16 cellular contexts compared by ENCODE assay signal in the genomic region with DNA sequence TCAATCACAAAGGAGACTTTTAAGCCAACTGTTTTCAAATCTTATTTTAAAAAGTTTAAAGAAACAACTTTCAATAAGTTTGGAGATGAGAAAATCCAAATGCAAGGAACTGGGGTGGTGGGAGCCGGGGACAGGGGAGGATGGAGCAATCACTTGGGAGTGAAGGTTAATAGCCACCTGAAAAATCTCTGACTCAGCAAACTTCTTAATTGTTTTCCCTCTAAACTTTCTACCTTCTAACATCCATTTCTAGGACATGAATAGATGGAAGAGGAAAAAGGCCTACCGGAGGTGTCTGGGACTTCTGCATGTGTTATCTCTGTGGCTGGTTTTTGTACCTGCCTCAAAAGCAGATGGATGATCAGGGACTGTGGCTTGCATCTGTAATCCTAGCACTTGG.
DNase-seq lines count a peak whose midpoint lies in the region; ATAC-seq, FAIRE-seq and TF ChIP-seq lines count a peak whose summit lies in the region.
"Had no signal": no experiment of that assay in that cellular context is flagged by ENCODE, and none has a peak within 500 bp of the region (broad histone marks: within the 10 kb centered on the region; RNA-seq: fewer than 3 reads in every experiment).

No MANE protein-coding gene starts in this region.

- ATAC-seq in heart right ventricle, result no peak
- ATAC-seq in GM21423 (IDR thresholded peaks at IDR 0.05; ENCODE audit: unreplicated experiment), result no peak

- H3K9me3 Mint-ChIP-seq in astrocyte (ENCODE audit: unreplicated experiment), result no peaks in the 10 kb centered on the region
- H3K9me3 Mint-ChIP-seq in osteocyte (ENCODE audit: unreplicated experiment), result peaks cover 15% of the 10 kb centered on the region
- no peaks in the 10 kb centered on the region for H3K9me3 Mint-ChIP-seq in activated T-helper 2 cell treated with anti-CD3 and anti-CD28 coated beads, Interferon-gamma antibody, Interleukin-2, Interleukin-4, amounts not matched to agents 10 μg/mL and 5 μg/mL and 100 μg/mL, durations not matched to agents 14 hours and 24 hours and 36 hours

- no peak overlapping the region for H3K4me3 Mint-ChIP-seq in astrocyte (ENCODE audit: unreplicated experiment)
- no peak overlapping the region for H3K4me3 Mint-ChIP-seq in osteocyte (ENCODE audit: unreplicated experiment)
- H3K4me3 Mint-ChIP-seq in activated T-helper 2 cell treated with anti-CD3 and anti-CD28 coated beads, Interferon-gamma antibody, Interleukin-2, Interleukin-4, amounts not matched to agents 10 μg/mL and 5 μg/mL and 100 μg/mL, durations not matched to agents 14 hours and 24 hours and 36 hours (ENCODE audit: low read depth), result no peak overlapping the region

- no peaks in the 10 kb centered on the region for H3K36me3 Mint-ChIP-seq in astrocyte (ENCODE audit: low read depth, unreplicated experiment)
- no peaks in the 10 kb centered on the region for H3K36me3 Mint-ChIP-seq in osteocyte (ENCODE audit: unreplicated experiment)
- no peaks in the 10 kb centered on the region for H3K36me3 Mint-ChIP-seq in activated T-helper 2 cell treated with anti-CD3 and anti-CD28 coated beads, Interferon-gamma antibody, Interleukin-2, Interleukin-4, amounts not matched to agents 10 μg/mL and 5 μg/mL and 100 μg/mL, durations not matched to agents 14 hours and 24 hours and 36 hours (ENCODE audit: low read depth)
- H3K36me3 Mint-ChIP-seq: CD4-positive, CD25-positive, alpha-beta regulatory T cell had no signal

- H3K27me3 ChIP-seq in left ventricle myocardium inferior (ENCODE audit: low read depth) (no peaks in the 10 kb centered on the region), heart right ventricle (no peaks in the 10 kb centered on the region), astrocyte (ENCODE audit: insufficient read depth, low read length) (no peaks in the 10 kb centered on the region), tibial artery (no peaks in the 10 kb centered on the region)
- H3K27me3 ChIP-seq: BLaER1 treated with 17β-estradiol and CSF1 and Interleukin-3, amounts not matched to agents 10 nM and 100 nM had no signal

- no peaks in the 10 kb centered on the region for H3K79me2 ChIP-seq in astrocyte (ENCODE audit: insufficient read depth, low read length)

- no peak overlapping the region for H2AFZ ChIP-seq in astrocyte (ENCODE audit: low read depth, low read length)
- H2AFZ ChIP-seq: GM23248 had no signal

- no peak for DNase-seq in left ventricle myocardium inferior
- no peak for DNase-seq in heart right ventricle
- no peak for DNase-seq in astrocyte (ENCODE audit: low read depth)
- DNase-seq in osteocyte (ENCODE audit: extremely low spot score, unreplicated experiment), result no peak
- no peak for DNase-seq in tibial artery
- DNase-seq in activated T-helper 2 cell treated with anti-CD3 and anti-CD28 coated beads, Interferon-gamma antibody, Interleukin-2, Interleukin-4, amounts not matched to agents 10 μg/mL and 5 μg/mL and 100 μg/mL, durations not matched to agents 14 hours and 24 hours and 36 hours (ENCODE audit: low spot score), result no peak
- DNase-seq in GM19238 (ENCODE audit: insufficient read length, low spot score), result no peak
- DNase-seq: 8988T; ACHN; Calu3; CD4-positive, CD25-positive, alpha-beta regulatory T cell; DMS 273 treated with DMSO at 0.1 percent for 48 hours; H7 had no signal

- H3K27ac ChIP-seq in left ventricle myocardium inferior (replicated peaks) (peak overlapping the region; percentile 71), heart right ventricle (peak overlapping the region in 2 of 10 donors; percentile 31 to 43), astrocyte (ENCODE audit: low read depth, low read length) (no peak overlapping the region), tibial artery (peak overlapping the region; percentile 15 to 42)
- H3K27ac ChIP-seq: BLaER1 treated with 17β-estradiol and CSF1 and Interleukin-3, amounts not matched to agents 10 nM and 100 nM; GM23248 had no signal

- TF ChIP-seq CTCF in left ventricle myocardium inferior (IDR thresholded peaks at IDR 0.05; ENCODE audit: borderline replicate concordance) (no peak), heart right ventricle (IDR thresholded peaks at IDR 0.05) (no peak), astrocyte (IDR thresholded peaks at IDR 0.05; ENCODE audit: insufficient read depth, low read depth, low read length) (no peak), osteocyte (IDR thresholded peaks at IDR 0.05) (no peak), tibial artery (IDR thresholded peaks at IDR 0.05) (no peak)

- no peak overlapping the region for H3K9ac ChIP-seq in astrocyte (ENCODE audit: low read length)
- H3K9ac ChIP-seq: BLaER1 treated with 17β-estradiol and CSF1 and Interleukin-3, amounts not matched to agents 10 nM and 100 nM; GM23248 had no signal

- H3K4me1 ChIP-seq in left ventricle myocardium inferior, result peaks cover 32% of the 10 kb centered on the region
- peaks cover 7 to 53% (median 25%) of the 10 kb centered on the region in 9 donors for H3K4me1 ChIP-seq in heart right ventricle
- H3K4me1 ChIP-seq in astrocyte (ENCODE audit: insufficient read depth, low read length), result no peaks in the 10 kb centered on the region
- H3K4me1 ChIP-seq in tibial artery, result peaks cover 0 to 69% (median 43%) of the 10 kb centered on the region in 4 donors

- intact Hi-C loops in left ventricle myocardium inferior (cut with micrococcal nuclease), result no loop called here
- intact Hi-C loops in heart right ventricle (cut with DNase I), result no loop called here
- intact Hi-C loops in tibial artery (cut with DNase I; ENCODE audit: low total_unique reads), result no loop called here
- intact Hi-C loops in activated T-helper 2 cell treated with anti-CD3 and anti-CD28 coated beads, Interferon-gamma antibody, Interleukin-2, Interleukin-4, amounts not matched to agents 10 μg/mL and 5 μg/mL and 100 μg/mL, durations not matched to agents 14 hours and 24 hours and 36 hours (cut with micrococcal nuclease), result no loop called here

- peak overlapping the region; percentile 86 for H3K27ac Mint-ChIP-seq in astrocyte (ENCODE audit: unreplicated experiment)
- H3K27ac Mint-ChIP-seq in osteocyte (ENCODE audit: unreplicated experiment), result peak overlapping the region; percentile 92
- no peak overlapping the region for H3K27ac Mint-ChIP-seq in activated T-helper 2 cell treated with anti-CD3 and anti-CD28 coated beads, Interferon-gamma antibody, Interleukin-2, Interleukin-4, amounts not matched to agents 10 μg/mL and 5 μg/mL and 100 μg/mL, durations not matched to agents 14 hours and 24 hours and 36 hours
- H3K27ac Mint-ChIP-seq: CD4-positive, CD25-positive, alpha-beta regulatory T cell had no signal

- H3K9me3 ChIP-seq in left ventricle myocardium inferior (replicated peaks) (no peaks in the 10 kb centered on the region), heart right ventricle (no peaks in the 10 kb centered on the region), astrocyte (ENCODE audit: insufficient read depth, low read depth, low read length) (no peaks in the 10 kb centered on the region), tibial artery (no peaks in the 10 kb centered on the region)

- no peaks in the 10 kb centered on the region for H3K36me3 ChIP-seq in left ventricle myocardium inferior
- H3K36me3 ChIP-seq in heart right ventricle, result no peaks in the 10 kb centered on the region
- H3K36me3 ChIP-seq in astrocyte (ENCODE audit: insufficient read depth, low read length), result no peaks in the 10 kb centered on the region
- H3K36me3 ChIP-seq in tibial artery, result no peaks in the 10 kb centered on the region
- H3K36me3 ChIP-seq: BLaER1 treated with 17β-estradiol and CSF1 and Interleukin-3, amounts not matched to agents 10 nM and 100 nM had no signal

- peaks cover 33% of the 10 kb centered on the region for H3K4me1 Mint-ChIP-seq in astrocyte (ENCODE audit: low read depth, unreplicated experiment)
- H3K4me1 Mint-ChIP-seq in osteocyte (ENCODE audit: unreplicated experiment), result peaks cover 73% of the 10 kb centered on the region
- no peaks in the 10 kb centered on the region for H3K4me1 Mint-ChIP-seq in activated T-helper 2 cell treated with anti-CD3 and anti-CD28 coated beads, Interferon-gamma antibody, Interleukin-2, Interleukin-4, amounts not matched to agents 10 μg/mL and 5 μg/mL and 100 μg/mL, durations not matched to agents 14 hours and 24 hours and 36 hours (ENCODE audit: low read depth)
- H3K4me1 Mint-ChIP-seq: CD4-positive, CD25-positive, alpha-beta regulatory T cell had no signal

- FAIRE-seq in astrocyte (lab: Jason Lieb, UNC), result no peak

- H3K4me2 ChIP-seq in astrocyte (ENCODE audit: low read length), result no peak overlapping the region
- H3K4me2 ChIP-seq: BLaER1 treated with 17β-estradiol and CSF1 and Interleukin-3, amounts not matched to agents 10 nM and 100 nM had no signal

- WGBS in heart right ventricle, 2 donors, result 90 to 96% methylated on average over 2 of the region's 2 CpGs

- H3K27me3 Mint-ChIP-seq in astrocyte (ENCODE audit: low read depth, unreplicated experiment) (no peaks in the 10 kb centered on the region), osteocyte (ENCODE audit: unreplicated experiment) (no peaks in the 10 kb centered on the region)
- H3K27me3 Mint-ChIP-seq in activated T-helper 2 cell treated with anti-CD3 and anti-CD28 coated beads, Interferon-gamma antibody, Interleukin-2, Interleukin-4, amounts not matched to agents 10 μg/mL and 5 μg/mL and 100 μg/mL, durations not matched to agents 14 hours and 24 hours and 36 hours (ENCODE audit: low read depth), result no peaks in the 10 kb centered on the region
- H3K27me3 Mint-ChIP-seq: CD4-positive, CD25-positive, alpha-beta regulatory T cell had no signal

- H4K20me1 ChIP-seq in astrocyte (ENCODE audit: insufficient read depth, low read length), result no peaks in the 10 kb centered on the region
- H4K20me1 ChIP-seq: BLaER1 treated with 17β-estradiol and CSF1 and Interleukin-3, amounts not matched to agents 10 nM and 100 nM had no signal

- no peak overlapping the region for H3K4me3 ChIP-seq in left ventricle myocardium inferior
- H3K4me3 ChIP-seq in heart right ventricle, result no peak overlapping the region
- no peak overlapping the region for H3K4me3 ChIP-seq in astrocyte (ENCODE audit: insufficient read depth, low read depth, low read length)
- no peak overlapping the region for H3K4me3 ChIP-seq in tibial artery
- H3K4me3 ChIP-seq: BLaER1 treated with 17β-estradiol and CSF1 and Interleukin-3, amounts not matched to agents 10 nM and 100 nM; GM23248 had no signal
